In genomic region chr5:95029569-95030366, GRCh38 we compare ENCODE assay signal across 16 cellular contexts.
DNase-seq lines count a peak whose midpoint lies in the region; ATAC-seq and TF ChIP-seq lines count a peak whose summit lies in the region.
"Had no signal": no experiment of that assay in that cellular context is flagged by ENCODE, and none has a peak within 500 bp of the region (broad histone marks: within the 10 kb centered on the region; RNA-seq: fewer than 3 reads in every experiment).

No MANE protein-coding gene starts in this region.

- no peak overlapping the region for H3K4me3 Mint-ChIP-seq in osteocyte (ENCODE audit: unreplicated experiment)
- H3K4me3 Mint-ChIP-seq: activated CD4-positive, alpha-beta memory T cell treated with anti-CD3 and anti-CD28 coated beads, Interleukin-2, amount 10 ng/mL, durations not matched to agents 7 days and 5 days; activated naive CD8-positive, alpha-beta T cell treated with anti-CD3 and anti-CD28 coated beads, Interleukin-2, amount 10 ng/mL, durations not matched to agents 7 days and 5 days; CD4-positive, alpha-beta T cell; T-cell had no signal

- intact Hi-C loops in left colon (cut with DNase I, micrococcal nuclease): no loop called here

- TF ChIP-seq CTCF in osteocyte (IDR thresholded peaks at IDR 0.05) (no peak), foreskin fibroblast (IDR thresholded peaks at IDR 0.05; ENCODE audit: low read depth, low read length) (no peak)

- H3K9me3 Mint-ChIP-seq in osteocyte (ENCODE audit: unreplicated experiment): peaks cover 10% of the 10 kb centered on the region

- no peaks in the 10 kb centered on the region for H3K4me1 Mint-ChIP-seq in osteocyte (ENCODE audit: unreplicated experiment)
- H3K4me1 Mint-ChIP-seq: activated CD4-positive, alpha-beta memory T cell treated with anti-CD3 and anti-CD28 coated beads, Interleukin-2, amount 10 ng/mL, durations not matched to agents 7 days and 5 days had no signal

- no peaks in the 10 kb centered on the region for H3K36me3 Mint-ChIP-seq in osteocyte (ENCODE audit: unreplicated experiment)
- H3K36me3 Mint-ChIP-seq: activated naive CD8-positive, alpha-beta T cell treated with anti-CD3 and anti-CD28 coated beads, Interleukin-2, amount 10 ng/mL, durations not matched to agents 7 days and 5 days; T-cell had no signal

- H3K27me3 Mint-ChIP-seq in osteocyte (ENCODE audit: unreplicated experiment): peaks cover 2% of the 10 kb centered on the region
- H3K27me3 Mint-ChIP-seq: activated CD4-positive, alpha-beta memory T cell treated with anti-CD3 and anti-CD28 coated beads, Interleukin-2, amount 10 ng/mL, durations not matched to agents 7 days and 5 days; CD4-positive, alpha-beta T cell had no signal

- H3K4me3 ChIP-seq in foreskin fibroblast (ENCODE audit: low read depth in 1 of 2, low read length in 2 of 2): no peak overlapping the region
- H3K4me3 ChIP-seq: GM23248 had no signal

- ATAC-seq in GM18520 (IDR thresholded peaks at IDR 0.05; ENCODE audit: unreplicated experiment) (peak; percentile 58), HG03571 (IDR thresholded peaks at IDR 0.05; ENCODE audit: unreplicated experiment) (peak; percentile 41), left colon (no peak)
- ATAC-seq: T-cell had no signal

- DNase-seq in HCEC 1CT (peak; percentile 53), kidney tubule cell (ENCODE audit: low spot score) (peak; percentile 13), left colon (no peak), osteocyte (ENCODE audit: extremely low spot score, unreplicated experiment) (no peak), foreskin fibroblast (no peak), activated T-cell treated with anti-CD3 and anti-CD28 coated beads for 4 hours (no peak)
- DNase-seq: activated CD4-positive, alpha-beta memory T cell treated with anti-CD3 and anti-CD28 coated beads, Interleukin-2, amount 10 ng/mL, durations not matched to agents 7 days and 5 days; activated naive CD8-positive, alpha-beta T cell treated with anti-CD3 and anti-CD28 coated beads, Interleukin-2, amount 10 ng/mL, durations not matched to agents 7 days and 5 days; CD4-positive, alpha-beta T cell; GM23248; NCI-H187 treated with DMSO at 0.1 percent for 48 hours; retina; trophoblast cell had no signal

- no peak overlapping the region for H3K27ac Mint-ChIP-seq in osteocyte (ENCODE audit: unreplicated experiment)
- H3K27ac Mint-ChIP-seq: activated CD4-positive, alpha-beta memory T cell treated with anti-CD3 and anti-CD28 coated beads, Interleukin-2, amount 10 ng/mL, durations not matched to agents 7 days and 5 days; activated naive CD8-positive, alpha-beta T cell treated with anti-CD3 and anti-CD28 coated beads, Interleukin-2, amount 10 ng/mL, durations not matched to agents 7 days and 5 days; CD4-positive, alpha-beta T cell; T-cell had no signal

Comparison
In these comparisons a context has a peak if more than half of its experiments do, and no peak if none do; other contexts are left out.
1. DNase-seq: peak in HCEC 1CT (single experiment) and kidney tubule cell (single experiment); none in left colon (0 of 2), osteocyte (single experiment), foreskin fibroblast (0 of 2) and activated T-cell treated with anti-CD3 and anti-CD28 coated beads for 4 hours (single experiment).